Comparison of ENCODE assay signal across 16 cellular contexts in genomic region chr12:112948806-112949205, GRCh38. TPM values are rescaled to one million over a fixed set of nuclear protein-coding genes. Genes with fewer than 3 reads are reported as not detected.
DNase-seq lines count a peak whose midpoint lies in the region; TF ChIP-seq lines count a peak whose summit lies in the region.
"Had no signal": no experiment of that assay in that cellular context is flagged by ENCODE, and none has a peak within 500 bp of the region (broad histone marks: within the 10 kb centered on the region; RNA-seq: fewer than 3 reads in every experiment).

No MANE protein-coding gene starts in this region.

- H2AFZ ChIP-seq in trophoblast cell (ENCODE audit: insufficient read depth, low read length, poor library complexity): no peak overlapping the region
- H2AFZ ChIP-seq: GM23248 had no signal

- H3K9me3 ChIP-seq in colonic mucosa (no peaks in the 10 kb centered on the region), trophoblast cell (ENCODE audit: insufficient read depth, low read depth, low read length) (no peaks in the 10 kb centered on the region)
- H3K9me3 ChIP-seq: Caco-2 had no signal

- H3K4me1 ChIP-seq in colonic mucosa (no peaks in the 10 kb centered on the region), trophoblast cell (ENCODE audit: control insufficient read depth in 1 of 2, insufficient read depth in 2 of 2, low read length in 2 of 2) (no peaks in the 10 kb centered on the region)
- H3K4me1 ChIP-seq: BLaER1, Caco-2 had no signal

- no peak overlapping the region for H3K23ac ChIP-seq in trophoblast cell (ENCODE audit: low read length)

- H3K27ac ChIP-seq in colonic mucosa (no peak overlapping the region), trophoblast cell (ENCODE audit: low read depth, low read length) (no peak overlapping the region)
- H3K27ac ChIP-seq: BLaER1, C4-2B, GM23248 had no signal

- H3K4me2 ChIP-seq in trophoblast cell (ENCODE audit: low read length): no peak overlapping the region
- H3K4me2 ChIP-seq: BLaER1 had no signal

- H3K79me2 ChIP-seq in trophoblast cell (ENCODE audit: control insufficient read depth, insufficient read depth, low read length, poor library complexity): no peaks in the 10 kb centered on the region

- H2BK12ac ChIP-seq in trophoblast cell (ENCODE audit: low read length): no peak overlapping the region

- DNase-seq in colonic mucosa: peak; percentile 10
- peak; percentile 52 for DNase-seq in islet precursor cell
- DNase-seq in trophoblast cell: no peak
- no peak for DNase-seq in NK-92 (lab: John Stamatoyannopoulos, UW; ENCODE audit: unreplicated experiment)
- DNase-seq in NCI-H146 treated with DMSO at 0.1 percent for 48 hours (lab: John Stamatoyannopoulos, UW; ENCODE audit: unreplicated experiment): no peak
- no peak for DNase-seq in globus pallidus (ENCODE audit: low spot score)
- DNase-seq: Caco-2; CD4-positive, CD25-positive, alpha-beta regulatory T cell; CD8-positive, alpha-beta T cell; DMS153; DND-41; GM23248; H7 had no signal

- no peak overlapping the region for H4K8ac ChIP-seq in trophoblast cell (ENCODE audit: low read depth, low read length)

- no peak overlapping the region for H3K14ac ChIP-seq in trophoblast cell (ENCODE audit: low read length)

- H2BK120ac ChIP-seq in trophoblast cell (ENCODE audit: insufficient read depth, low read length, poor library complexity): no peak overlapping the region

- H3K4me3 ChIP-seq in colonic mucosa (no peak overlapping the region), trophoblast cell (ENCODE audit: low read depth, low read length) (no peak overlapping the region)
- H3K4me3 ChIP-seq: BLaER1, GM23248 had no signal

- no peak overlapping the region for H2BK5ac ChIP-seq in trophoblast cell (ENCODE audit: low read depth, low read length, poor library complexity)

- no peak for TF ChIP-seq CTCF in colonic mucosa (IDR thresholded peaks at IDR 0.05)

- H3K36me3 ChIP-seq in colonic mucosa (no peaks in the 10 kb centered on the region), trophoblast cell (ENCODE audit: control insufficient read depth in 1 of 2, insufficient read depth in 2 of 2, low read length in 2 of 2) (no peaks in the 10 kb centered on the region)

- H2AK5ac ChIP-seq in trophoblast cell (ENCODE audit: low read length): no peak overlapping the region

- H4K12ac ChIP-seq in trophoblast cell (ENCODE audit: low read depth, low read length): peak overlapping the region; percentile 22

- H3K18ac ChIP-seq in trophoblast cell (ENCODE audit: low read length): no peak overlapping the region

- intact Hi-C loops in colonic mucosa (cut with DNase I): no loop called here

- H4K91ac ChIP-seq in trophoblast cell (ENCODE audit: low read depth, low read length): no peak overlapping the region

- no CpG with 5 or more reads among the region's 7 CpGs for WGBS in trophoblast cell (ENCODE audit: extremely low coverage, insufficient coverage, insufficient read length)

- H3K27me3 ChIP-seq in colonic mucosa: no peaks in the 10 kb centered on the region
- no peaks in the 10 kb centered on the region for H3K27me3 ChIP-seq in trophoblast cell (ENCODE audit: insufficient read depth, low read length)
- H3K27me3 ChIP-seq: BLaER1 had no signal

- H3K9ac ChIP-seq in colonic mucosa (ENCODE audit: low read depth in 2 of 2, low read length in 2 of 2) (no peak overlapping the region), trophoblast cell (ENCODE audit: low read length) (no peak overlapping the region)
- H3K9ac ChIP-seq: BLaER1, GM23248 had no signal

- no peak overlapping the region for H3K4ac ChIP-seq in trophoblast cell (ENCODE audit: low read depth, low read length)

- no peaks in the 10 kb centered on the region for H3K79me1 ChIP-seq in trophoblast cell (ENCODE audit: low read length)

RNA-seq across cellular contexts. Expression of gene OAS3, which starts 10.5 kb away (rescaled TPM):
- 10 to 100 TPM; 15.2 to 39.1 TPM for total RNA-seq in colonic mucosa
- polyA plus RNA-seq in trophoblast cell (2013): 0.15 and 0.22 TPM in 2 replicates

RNA-seq across cellular contexts. Expression of gene OAS2, which starts 29.5 kb away (rescaled TPM):
- total RNA-seq in colonic mucosa: 1 to 10 TPM; 3.0 to 3.2 TPM
- 0.01 and 0.04 TPM in 2 replicates for polyA plus RNA-seq in trophoblast cell (2013)
- total RNA-seq: H1, H7 had no signal

RNA-seq across cellular contexts. Expression of gene OAS1, which starts 42.0 kb away (rescaled TPM):
- total RNA-seq in colonic mucosa: 100 to 1,000 TPM in 1 of 2 donors, 10 to 100 TPM in 1; 98.2 to 110 TPM
- 0.29 and 0.37 TPM in 2 replicates for polyA plus RNA-seq in trophoblast cell (2013)
- total RNA-seq: GM23248, H1 had no signal

Comparison
In these comparisons a context has a peak if more than half of its experiments do, and no peak if none do; other contexts are left out.
1. DNase-seq: peak in colonic mucosa (single experiment) and islet precursor cell (single experiment); none in trophoblast cell (0 of 2), NK-92 (single experiment), NCI-H146 treated with DMSO at 0.1 percent for 48 hours (single experiment) and globus pallidus (single experiment).